In the genomic region with DNA sequence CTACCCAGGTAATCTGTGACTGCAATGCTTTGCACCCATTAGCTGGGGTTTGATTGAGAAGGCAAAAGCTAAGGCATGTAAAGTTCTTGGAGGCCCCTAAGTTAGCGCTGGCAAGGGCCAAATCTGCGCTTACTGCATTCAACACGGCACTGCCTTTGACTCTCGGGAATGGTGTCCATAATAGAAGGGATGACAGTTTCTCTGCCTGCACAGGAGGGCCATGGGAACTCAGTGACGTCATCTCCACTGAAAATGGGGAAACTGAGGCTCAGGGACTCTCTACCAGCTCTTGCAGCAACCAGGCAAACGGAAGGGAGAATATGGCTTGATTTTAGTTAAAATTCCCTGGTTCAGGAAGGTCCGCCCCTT, we compare ENCODE assay signal across 8 cellular contexts. TPM values are rescaled to one million over a fixed set of nuclear protein-coding genes. Genes with fewer than 3 reads are reported as not detected.
DNase-seq lines count a peak whose midpoint lies in the region; ATAC-seq and TF ChIP-seq lines count a peak whose summit lies in the region.

No MANE protein-coding gene starts in this region.

- TF ChIP-seq EP300 in tibial nerve (IDR thresholded peaks at IDR 0.05), result no peak

- no peak for TF ChIP-seq POLR2A in tibial nerve (IDR thresholded peaks at IDR 0.05)

- ATAC-seq in left lung (peak; percentile 1), HG02759 (IDR thresholded peaks at IDR 0.05; ENCODE audit: unreplicated experiment) (no peak)

- H3K36me3 ChIP-seq in left lung (peaks cover 0 to 6% of the 10 kb centered on the region in 2 donors), tibial nerve (no peaks in the 10 kb centered on the region)

- H3K4me3 Mint-ChIP-seq in activated CD4-positive, alpha-beta T cell treated with anti-CD3 and anti-CD28 coated beads, Interleukin-2, amount 10 ng/mL, durations not matched to agents 7 days and 5 days, result peak overlapping the region; percentile 92

- peaks cover 0 to 15% of the 10 kb centered on the region in 2 donors for H3K4me1 ChIP-seq in left lung
- peaks cover 4 to 15% (median 11%) of the 10 kb centered on the region in 4 donors for H3K4me1 ChIP-seq in tibial nerve

- H3K27ac Mint-ChIP-seq in activated CD4-positive, alpha-beta T cell treated with anti-CD3 and anti-CD28 coated beads, Interleukin-2, amount 10 ng/mL, durations not matched to agents 7 days and 5 days, result peak overlapping the region; percentile 100

- H3K9me3 ChIP-seq in left lung, result no peaks in the 10 kb centered on the region
- H3K9me3 ChIP-seq in tibial nerve, result no peaks in the 10 kb centered on the region

- H3K4me3 ChIP-seq in left lung (peak overlapping the region; percentile 31 to 52), tibial nerve (peak overlapping the region; percentile 36 to 58 (median 50))

- no peaks in the 10 kb centered on the region for H3K27me3 ChIP-seq in left lung
- no peaks in the 10 kb centered on the region for H3K27me3 ChIP-seq in tibial nerve

- 9 to 15% methylated on average over 6 to 7 of the region's 7 CpGs for WGBS in tibial nerve, 2 donors

- H3K4me1 Mint-ChIP-seq in activated CD4-positive, alpha-beta T cell treated with anti-CD3 and anti-CD28 coated beads, Interleukin-2, amount 10 ng/mL, durations not matched to agents 7 days and 5 days, result peaks cover 47% of the 10 kb centered on the region

- CTCF ChIA-PET in activated CD4-positive, alpha-beta T cell treated with anti-CD3 and anti-CD28 coated beads, Interleukin-2, amount 10 ng/mL, durations not matched to agents 7 days and 5 days (lab: Charles Lee), result interaction anchor here (0.9 to 5.5 kb wide), 12 partner anchors 8 to 110 kb away, joined by 3 to 43 read pairs (median 6); partner anchors contain the start of genes MZB1 and PROB1

- no peaks in the 10 kb centered on the region for H3K27me3 Mint-ChIP-seq in activated CD4-positive, alpha-beta T cell treated with anti-CD3 and anti-CD28 coated beads, Interleukin-2, amount 10 ng/mL, durations not matched to agents 7 days and 5 days

- intact Hi-C loops in left lung (cut with DNase I), result no loop called here

- DNase-seq in activated CD4-positive, alpha-beta T cell treated with anti-CD3 and anti-CD28 coated beads, Interleukin-2, amount 10 ng/mL, durations not matched to agents 7 days and 5 days, result no peak
- DNase-seq in activated CD4-positive, alpha-beta T cell treated with anti-CD3 and anti-CD28 coated beads, Interleukin-2, amount 50 U/mL, for 48 hours, result no peak
- DNase-seq in left lung (no peak), tibial nerve (ENCODE audit: low spot score in 2 of 2) (no peak), NCI-H1436 (lab: John Stamatoyannopoulos, UW) (no peak), NCI-H1417 (lab: John Stamatoyannopoulos, UW) (no peak)

- H3K27ac ChIP-seq in angular gyrus (ENCODE audit: low read depth, low read length) (peak overlapping the region; percentile 99), left lung (peak overlapping the region; percentile 88 to 91), tibial nerve (peak overlapping the region; percentile 82 to 97 (median 88))

- H3K36me3 Mint-ChIP-seq in activated CD4-positive, alpha-beta T cell treated with anti-CD3 and anti-CD28 coated beads, Interleukin-2, amount 10 ng/mL, durations not matched to agents 7 days and 5 days (ENCODE audit: low read depth), result peaks cover 2% of the 10 kb centered on the region

- H3K9me3 Mint-ChIP-seq in activated CD4-positive, alpha-beta T cell treated with anti-CD3 and anti-CD28 coated beads, Interleukin-2, amount 10 ng/mL, durations not matched to agents 7 days and 5 days, result no peaks in the 10 kb centered on the region

- POLR2A ChIA-PET in activated CD4-positive, alpha-beta T cell treated with anti-CD3 and anti-CD28 coated beads, Interleukin-2, amount 10 ng/mL, durations not matched to agents 7 days and 5 days (lab: Charles Lee), result interaction anchor here (0.6 kb wide), 1 partner anchor 118 kb away, joined by 3 read pairs; no protein-coding TSS in a partner anchor

- no peak for TF ChIP-seq CTCF in left lung (IDR thresholded peaks at IDR 0.05)
- TF ChIP-seq CTCF in tibial nerve (IDR thresholded peaks at IDR 0.05), result no peak

RNA-seq across cellular contexts. Expression of gene SPATA24, which starts 0.5 kb away (rescaled TPM):
- 1 to 10 TPM; 5.5 to 7.2 TPM for total RNA-seq in activated CD4-positive, alpha-beta T cell treated with anti-CD3 and anti-CD28 coated beads, Interleukin-2, amount 10 ng/mL, durations not matched to agents 7 days and 5 days
- 1 to 10 TPM; 3.6 to 4.3 TPM for total RNA-seq in left lung
- total RNA-seq in tibial nerve, result 1 to 10 TPM in 2 of 4 donors, not detected in 2; 1.9 to 7.2 TPM

RNA-seq across cellular contexts. Expression of gene PROB1, which starts 8.5 kb away (rescaled TPM):
- total RNA-seq in activated CD4-positive, alpha-beta T cell treated with anti-CD3 and anti-CD28 coated beads, Interleukin-2, amount 10 ng/mL, durations not matched to agents 7 days and 5 days, result 1 to 10 TPM; 3.3 to 3.4 TPM
- 1 to 10 TPM; 1.7 to 1.8 TPM for total RNA-seq in left lung
- 1 to 10 TPM in 3 of 4 donors, under 1 TPM in 1; 0.63 to 3.6 (median 1.3) TPM for total RNA-seq in tibial nerve

RNA-seq across cellular contexts. Expression of gene MZB1, which starts 13.7 kb away (rescaled TPM):
- total RNA-seq in activated CD4-positive, alpha-beta T cell treated with anti-CD3 and anti-CD28 coated beads, Interleukin-2, amount 10 ng/mL, durations not matched to agents 7 days and 5 days, result 10 to 100 TPM; 12.7 to 13.4 TPM
- total RNA-seq in left lung, result 10 to 100 TPM in 1 of 2 donors, 1 to 10 TPM in 1; 8.8 to 10.6 TPM
- total RNA-seq in tibial nerve, result 1 to 10 TPM in 2 of 4 donors, not detected in 2; 2.1 to 2.4 TPM

RNA-seq across cellular contexts. Expression of gene SLC23A1, which starts 20.3 kb away (rescaled TPM):
- total RNA-seq in activated CD4-positive, alpha-beta T cell treated with anti-CD3 and anti-CD28 coated beads, Interleukin-2, amount 10 ng/mL, durations not matched to agents 7 days and 5 days, result under 1 TPM; 0.75 to 0.77 TPM
- total RNA-seq in left lung, result under 1 TPM in 1 of 2 donors, not detected in 1; 0.84 TPM
- not detected for total RNA-seq in tibial nerve

RNA-seq across cellular contexts. Expression of gene DNAJC18, which starts 35.9 kb away (rescaled TPM):
- total RNA-seq in activated CD4-positive, alpha-beta T cell treated with anti-CD3 and anti-CD28 coated beads, Interleukin-2, amount 10 ng/mL, durations not matched to agents 7 days and 5 days, result 1 to 10 TPM; 4.5 to 6.8 TPM
- total RNA-seq in left lung (10 to 100 TPM; 10.0 to 13.2 TPM), tibial nerve (10 to 100 TPM in 3 of 4 donors, 1 to 10 TPM in 1; 9.2 to 11.4 (median 10.7) TPM)
